Comparison of ENCODE assay signal across 16 cellular contexts in the genomic region with DNA sequence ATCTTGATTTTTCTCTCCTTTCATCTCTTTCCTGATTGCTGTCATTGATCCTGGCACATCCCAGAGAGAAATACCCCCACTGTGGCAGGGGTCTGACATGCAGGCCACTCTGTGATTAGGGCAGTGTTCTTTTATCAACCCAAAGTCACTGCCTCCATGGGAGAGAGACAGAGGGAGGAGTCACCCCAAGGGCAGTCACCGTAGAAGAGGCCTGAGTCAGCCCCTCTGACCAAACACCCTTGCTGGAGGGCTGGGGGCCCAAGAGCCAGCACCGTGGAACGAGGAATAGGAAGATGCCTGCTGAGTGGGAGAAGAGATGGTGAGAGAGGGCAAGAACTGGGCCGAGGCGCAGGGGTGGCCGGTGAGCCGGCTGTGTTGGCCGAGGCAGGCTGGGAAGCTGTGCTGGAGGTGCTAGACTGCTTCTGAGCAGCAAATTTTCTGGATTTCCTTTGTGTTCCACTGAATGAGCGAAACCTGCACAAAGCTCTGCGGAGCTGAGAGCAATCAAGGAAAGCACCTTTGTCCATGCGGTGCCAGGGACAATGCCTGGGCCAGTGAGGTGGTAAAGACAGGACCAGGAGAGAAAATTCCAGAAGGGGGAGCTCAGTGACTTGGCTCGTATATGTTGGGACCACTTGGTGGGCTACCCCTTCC.
A peak's percentile ranks its signal among the peaks of the same experiment; 100 is the strongest.
DNase-seq lines count a peak whose midpoint lies in the region; ATAC-seq and TF ChIP-seq lines count a peak whose summit lies in the region.
"Had no signal": no experiment of that assay in that cellular context is flagged by ENCODE, and none has a peak within 500 bp of the region (broad histone marks: within the 10 kb centered on the region; RNA-seq: fewer than 3 reads in every experiment).

No MANE protein-coding gene starts in this region.

- H2AFZ ChIP-seq in GM23338 = 0 out of 2 replicates have a peak overlapping the region, but pooled peaks have one; percentile 84

- H4K20me1 ChIP-seq in GM23338 (replicated peaks; ENCODE audit: insufficient read depth) = no peaks in the 10 kb centered on the region

- TF ChIP-seq CTCF in GM23338 (conservative IDR thresholded peaks at IDR 0.05; ENCODE audit: low read depth in 2 of 2) = peak in 1 of 2 experiments; percentile 48; a peak in 3 of 4 replicates
- TF ChIP-seq CTCF in ascending aorta (IDR thresholded peaks at IDR 0.05) = no peak
- TF ChIP-seq CTCF in left ventricle myocardium inferior (IDR thresholded peaks at IDR 0.05; ENCODE audit: borderline replicate concordance) = no peak
- TF ChIP-seq CTCF in GM13977 (IDR thresholded peaks at IDR 0.05; ENCODE audit: extremely low read depth, insufficient read depth, missing control alignments) = no peak

- in situ Hi-C loops in GM13977 (cut with MboI; ENCODE audit: low pct_unique_long_range_greater_than_20kb, low sequenced_read_pairs, unreplicated experiment) = loop anchor here (25.0 kb wide), 1 partner anchor 217 kb away; no protein-coding TSS in a partner anchor

- peak; percentile 27 for DNase-seq in GM23338 (ENCODE audit: low spot score)
- no peak for DNase-seq in ascending aorta (ENCODE audit: low spot score in 2 of 2)
- peak; percentile 11 for DNase-seq in left ventricle myocardium inferior
- DNase-seq in posterior vena cava (ENCODE audit: low spot score) = peak; percentile 59
- no peak for DNase-seq in GM13977 (ENCODE audit: low spot score)
- no peak for DNase-seq in NCI-H1694 (lab: John Stamatoyannopoulos, UW)
- DNase-seq in OCI-M1 (lab: John Stamatoyannopoulos, UW) = no peak
- DNase-seq: AML-193; colonic mucosa; DMS53; NCI-H1436 treated with DMSO at 0.1 percent for 48 hours; NCI-H510A treated with DMSO at 0.1 percent for 48 hours; nephron progenitor cell; stimulated activated naive CD4-positive, alpha-beta T cell had no signal

- H3K27ac Mint-ChIP-seq in GM23338 = peak overlapping the region; percentile 93
- H3K27ac Mint-ChIP-seq: nephron progenitor cell had no signal

- H3K4me3 ChIP-seq in GM23338 (no peak overlapping the region), ascending aorta (no peak overlapping the region), left ventricle myocardium inferior (no peak overlapping the region)
- H3K4me3 ChIP-seq: colonic mucosa had no signal

- H3K4me1 ChIP-seq in GM23338 (ENCODE audit: insufficient read depth) (peaks cover 10% of the 10 kb centered on the region), ascending aorta (peaks cover 8 to 47% of the 10 kb centered on the region in 2 donors), left ventricle myocardium inferior (peaks cover 100% of the 10 kb centered on the region)
- H3K4me1 ChIP-seq: colonic mucosa had no signal

- no peaks in the 10 kb centered on the region for H3K9me2 ChIP-seq in GM23338 (ENCODE audit: insufficient read depth)

- H3K4me1 Mint-ChIP-seq in GM23338 = peaks cover 27% of the 10 kb centered on the region

- ATAC-seq in GM23338 (peak; percentile 22), GM21576 (IDR thresholded peaks at IDR 0.05; ENCODE audit: unreplicated experiment) (no peak)

- H3K4me3 Mint-ChIP-seq in GM23338 = peak overlapping the region; percentile 15; the same call in 1 of the 3 replicates
- H3K4me3 Mint-ChIP-seq: nephron progenitor cell had no signal

- no peaks in the 10 kb centered on the region for H3K79me2 ChIP-seq in GM23338 (replicated peaks; ENCODE audit: insufficient read depth)

- H3K4me2 ChIP-seq in GM23338 = peak overlapping the region; percentile 51; the same call in 1 of the 2 replicates

- H3K36me3 Mint-ChIP-seq in GM23338 (ENCODE audit: low read depth) = no peaks in the 10 kb centered on the region
- H3K36me3 Mint-ChIP-seq: activated naive CD4-positive, alpha-beta T cell treated with anti-CD3 and anti-CD28 coated beads, Interleukin-2, amount 50 U/mL, for 72 hours had no signal

- H3F3A ChIP-seq in GM23338 (replicated peaks; ENCODE audit: low read depth) = no peaks in the 10 kb centered on the region

- no peaks in the 10 kb centered on the region for H3K9me3 ChIP-seq in ascending aorta
- no peaks in the 10 kb centered on the region for H3K9me3 ChIP-seq in left ventricle myocardium inferior (replicated peaks)
- H3K9me3 ChIP-seq: colonic mucosa had no signal

- peaks cover 16% of the 10 kb centered on the region for H3K27me3 Mint-ChIP-seq in GM23338 (ENCODE audit: insufficient read depth, low read depth, poor library complexity)

- no peaks in the 10 kb centered on the region; the same call in 2 of the 3 replicates for H3K9me3 Mint-ChIP-seq in GM23338
- H3K9me3 Mint-ChIP-seq: activated naive CD4-positive, alpha-beta T cell treated with anti-CD3 and anti-CD28 coated beads, Interleukin-2, amount 50 U/mL, for 72 hours; nephron progenitor cell had no signal

- H3K36me3 ChIP-seq in GM23338 (ENCODE audit: insufficient read depth) (no peaks in the 10 kb centered on the region), ascending aorta (no peaks in the 10 kb centered on the region), left ventricle myocardium inferior (no peaks in the 10 kb centered on the region)
- H3K36me3 ChIP-seq: colonic mucosa had no signal

- H3K27ac ChIP-seq in GM23338 (ENCODE audit: low read depth) = peak overlapping the region; percentile 39; the same call in 1 of the 2 replicates
- peak overlapping the region; percentile 58 to 64 for H3K27ac ChIP-seq in ascending aorta
- peak overlapping the region; percentile 87 for H3K27ac ChIP-seq in left ventricle myocardium inferior (replicated peaks)
- H3K27ac ChIP-seq: colonic mucosa had no signal

- intact Hi-C loops in ascending aorta (cut with DNase I) (no loop called here), left ventricle myocardium inferior (cut with micrococcal nuclease) (no loop called here), posterior vena cava (cut with DNase I) (loop anchor here in 1 of 2 donors (5.0 kb wide), 1 partner anchor 142 kb away; no protein-coding TSS in a partner anchor)

- H3K27me3 ChIP-seq in GM23338 (ENCODE audit: insufficient read depth) (no peaks in the 10 kb centered on the region), ascending aorta (no peaks in the 10 kb centered on the region), left ventricle myocardium inferior (ENCODE audit: low read depth) (peaks cover 7% of the 10 kb centered on the region)
- H3K27me3 ChIP-seq: colonic mucosa had no signal

TF ChIP-seq in GM23338, 12 proteins besides CTCF, POLR2A, EP300 and RAD21 (continues in another document):
- no peak for TF ChIP-seq STAT1 (IDR thresholded peaks at IDR 0.05; ENCODE audit: unreplicated experiment)
- TF ChIP-seq REST (IDR thresholded peaks at IDR 0.05; ENCODE audit: unreplicated experiment) = no peak
- no peak for TF ChIP-seq POLR2AphosphoS5 (IDR thresholded peaks at IDR 0.05; ENCODE audit: low read depth)
- no peak for TF ChIP-seq CREB1 (CRISPR knock-in tag; IDR thresholded peaks at IDR 0.05; ENCODE audit: low read depth)
- TF ChIP-seq ZNF331 (CRISPR knock-in tag; IDR thresholded peaks at IDR 0.05; ENCODE audit: low read depth) = no peak
- TF ChIP-seq NANOG (IDR thresholded peaks at IDR 0.05; ENCODE audit: borderline replicate concordance) = no peak
- no peak for TF ChIP-seq EZH2 (IDR thresholded peaks at IDR 0.05; ENCODE audit: low read depth, unreplicated experiment)
- no peak for TF ChIP-seq ETS1 (IDR thresholded peaks at IDR 0.05)

Comparison
In these comparisons a context has a peak if more than half of its experiments do, and no peak if none do; other contexts are left out.
1. DNase-seq: peak in GM23338 (single experiment), left ventricle myocardium inferior (single experiment) and posterior vena cava (single experiment); none in ascending aorta (0 of 2), GM13977 (single experiment), NCI-H1694 (single experiment) and OCI-M1 (single experiment).
2. Peak in every context shown above with its lines, with median percentiles within 50 percentile points of each other: H3K27ac ChIP-seq.